In genomic region chr9:111179577-111179976, GRCh38 we compare ENCODE assay signal across 16 cellular contexts.
DNase-seq lines count a peak whose midpoint lies in the region; TF ChIP-seq lines count a peak whose summit lies in the region.
"Had no signal": no experiment of that assay in that cellular context is flagged by ENCODE, and none has a peak within 500 bp of the region (broad histone marks: within the 10 kb centered on the region; RNA-seq: fewer than 3 reads in every experiment).

No MANE protein-coding gene starts in this region.

- H3K27me3 Mint-ChIP-seq in nephron (ENCODE audit: low read depth) (no peaks in the 10 kb centered on the region), Caco-2 (ENCODE audit: insufficient read depth, unreplicated experiment) (peaks cover 13% of the 10 kb centered on the region)
- no peaks in the 10 kb centered on the region for H3K27me3 Mint-ChIP-seq in T-helper 2 cell treated with Interferon-gamma antibody and Interleukin-4, amounts not matched to agents 5 μg/mL and 100 μg/mL, for 36 hours (ENCODE audit: low read depth)

- TF ChIP-seq CTCF in nephron (IDR thresholded peaks at IDR 0.05; ENCODE audit: unreplicated experiment in 3 of 3) (no peak), Caco-2 (IDR thresholded peaks at IDR 0.05; ENCODE audit: insufficient read depth in 1 of 2, low read depth in 1 of 2, low read length in 1 of 2, severe bottlenecking in 1 of 2, unreplicated experiment in 1 of 2) (no peak)

- no TSS peak for BruUV-seq in Caco-2 (replicated peaks; lab: Mats Ljungman, UMichigan)

- H3K4me1 Mint-ChIP-seq in nephron: peaks cover 22% of the 10 kb centered on the region
- no peaks in the 10 kb centered on the region for H3K4me1 Mint-ChIP-seq in Caco-2 (ENCODE audit: low read depth, unreplicated experiment)
- H3K4me1 Mint-ChIP-seq in T-helper 2 cell treated with Interferon-gamma antibody and Interleukin-4, amounts not matched to agents 5 μg/mL and 100 μg/mL, for 36 hours (ENCODE audit: low read depth): no peaks in the 10 kb centered on the region

- H3K9me3 Mint-ChIP-seq in nephron (peaks cover 14% of the 10 kb centered on the region), Caco-2 (ENCODE audit: unreplicated experiment) (no peaks in the 10 kb centered on the region)
- no peaks in the 10 kb centered on the region for H3K9me3 Mint-ChIP-seq in T-helper 2 cell treated with Interferon-gamma antibody and Interleukin-4, amounts not matched to agents 5 μg/mL and 100 μg/mL, for 36 hours
- H3K9me3 Mint-ChIP-seq: activated T-cell treated with anti-CD3 and anti-CD28 coated beads, Interleukin-2, amount 50 U/mL, for 4 hours had no signal

- CTCF ChIA-PET in Caco-2 (lab: Charles Lee): no interaction called here

- POLR2A ChIA-PET in Caco-2 (lab: Charles Lee): no interaction called here

- peak overlapping the region; percentile 66 to 91 (median 83) for H3K27ac Mint-ChIP-seq in nephron
- H3K27ac Mint-ChIP-seq in Caco-2 (ENCODE audit: unreplicated experiment): no peak overlapping the region
- H3K27ac Mint-ChIP-seq in T-helper 2 cell treated with Interferon-gamma antibody and Interleukin-4, amounts not matched to agents 5 μg/mL and 100 μg/mL, for 36 hours: no peak overlapping the region

- H3K27me3 ChIP-seq in Caco-2 (replicated peaks; ENCODE audit: control insufficient read depth, insufficient read depth, low read length): 0 out of 2 replicates have a peak, but pooled peaks cover 2% of the 10 kb centered on the region
- H3K27me3 ChIP-seq: gastrocnemius medialis had no signal

- no peaks in the 10 kb centered on the region for H3K36me3 ChIP-seq in Caco-2 (ENCODE audit: control insufficient read depth, insufficient read depth, low read length)
- H3K36me3 ChIP-seq: gastrocnemius medialis had no signal

- peak; percentile 12 for DNase-seq in NCI-H2171 treated with DMSO at 0.1 percent for 48 hours (lab: John Stamatoyannopoulos, UW)
- DNase-seq in NCI-H2171 (lab: John Stamatoyannopoulos, UW): no peak
- peak; percentile 24 for DNase-seq in M059J (ENCODE audit: low read depth)
- DNase-seq in SHP77 treated with DMSO at 0.1 percent for 48 hours (lab: John Stamatoyannopoulos, UW): peak; percentile 69
- DNase-seq in Caco-2: no peak
- DNase-seq in T-helper 2 cell treated with Interferon-gamma antibody and Interleukin-4, amounts not matched to agents 5 μg/mL and 100 μg/mL, for 36 hours (ENCODE audit: low spot score): no peak
- no peak for DNase-seq in NCI-H524 treated with DMSO at 0.1 percent for 48 hours (lab: John Stamatoyannopoulos, UW)
- DNase-seq: activated CD4-positive, alpha-beta T cell treated with anti-CD3 and anti-CD28 coated beads for 4 hours; activated T-cell treated with anti-CD3 and anti-CD28 coated beads, Interleukin-2, amount 50 U/mL, for 4 hours; cerebellar nuclear complex; NCI-H226; nucleus accumbens; stimulated activated CD4-positive, alpha-beta T cell treated with anti-CD3 and anti-CD28 coated beads, Interleukin-4, amount 100 ng/mL, for 24 hours had no signal

- H3K4me3 ChIP-seq in Caco-2 (ENCODE audit: low read depth, low read length): no peak overlapping the region
- H3K4me3 ChIP-seq: A549, gastrocnemius medialis had no signal

- H3K36me3 Mint-ChIP-seq in nephron (ENCODE audit: low read depth) (no peaks in the 10 kb centered on the region), Caco-2 (ENCODE audit: insufficient read depth, unreplicated experiment) (no peaks in the 10 kb centered on the region)
- no peaks in the 10 kb centered on the region for H3K36me3 Mint-ChIP-seq in T-helper 2 cell treated with Interferon-gamma antibody and Interleukin-4, amounts not matched to agents 5 μg/mL and 100 μg/mL, for 36 hours (ENCODE audit: low read depth)

- intact Hi-C loops in Caco-2 (cut with micrococcal nuclease; ENCODE audit: unreplicated experiment): no loop called here

- H3K4me3 Mint-ChIP-seq in nephron (no peak overlapping the region), Caco-2 (ENCODE audit: unreplicated experiment) (no peak overlapping the region)
- no peak overlapping the region for H3K4me3 Mint-ChIP-seq in T-helper 2 cell treated with Interferon-gamma antibody and Interleukin-4, amounts not matched to agents 5 μg/mL and 100 μg/mL, for 36 hours
- H3K4me3 Mint-ChIP-seq: activated T-cell treated with anti-CD3 and anti-CD28 coated beads, Interleukin-2, amount 50 U/mL, for 4 hours had no signal

- H3K4me1 ChIP-seq in Caco-2: no peaks in the 10 kb centered on the region
- H3K4me1 ChIP-seq: gastrocnemius medialis had no signal

- H3K9me3 ChIP-seq in Caco-2: no peaks in the 10 kb centered on the region
- H3K9me3 ChIP-seq: A549, gastrocnemius medialis had no signal

Comparison
In these comparisons a context has a peak if more than half of its experiments do, and no peak if none do; other contexts are left out.
1. DNase-seq: peak in NCI-H2171 treated with DMSO at 0.1 percent for 48 hours (single experiment), M059J (single experiment) and SHP77 treated with DMSO at 0.1 percent for 48 hours (single experiment); none in NCI-H2171 (single experiment), Caco-2 (0 of 2), T-helper 2 cell treated with Interferon-gamma antibody and Interleukin-4, amounts not matched to agents 5 μg/mL and 100 μg/mL, for 36 hours (single experiment) and NCI-H524 treated with DMSO at 0.1 percent for 48 hours (single experiment).
2. H3K27ac Mint-ChIP-seq: peak in nephron (3 of 3); none in Caco-2 (single experiment) and T-helper 2 cell treated with Interferon-gamma antibody and Interleukin-4, amounts not matched to agents 5 μg/mL and 100 μg/mL, for 36 hours (single experiment).